Comparison of ENCODE assay signal across 1 cellular context in the genomic region with DNA sequence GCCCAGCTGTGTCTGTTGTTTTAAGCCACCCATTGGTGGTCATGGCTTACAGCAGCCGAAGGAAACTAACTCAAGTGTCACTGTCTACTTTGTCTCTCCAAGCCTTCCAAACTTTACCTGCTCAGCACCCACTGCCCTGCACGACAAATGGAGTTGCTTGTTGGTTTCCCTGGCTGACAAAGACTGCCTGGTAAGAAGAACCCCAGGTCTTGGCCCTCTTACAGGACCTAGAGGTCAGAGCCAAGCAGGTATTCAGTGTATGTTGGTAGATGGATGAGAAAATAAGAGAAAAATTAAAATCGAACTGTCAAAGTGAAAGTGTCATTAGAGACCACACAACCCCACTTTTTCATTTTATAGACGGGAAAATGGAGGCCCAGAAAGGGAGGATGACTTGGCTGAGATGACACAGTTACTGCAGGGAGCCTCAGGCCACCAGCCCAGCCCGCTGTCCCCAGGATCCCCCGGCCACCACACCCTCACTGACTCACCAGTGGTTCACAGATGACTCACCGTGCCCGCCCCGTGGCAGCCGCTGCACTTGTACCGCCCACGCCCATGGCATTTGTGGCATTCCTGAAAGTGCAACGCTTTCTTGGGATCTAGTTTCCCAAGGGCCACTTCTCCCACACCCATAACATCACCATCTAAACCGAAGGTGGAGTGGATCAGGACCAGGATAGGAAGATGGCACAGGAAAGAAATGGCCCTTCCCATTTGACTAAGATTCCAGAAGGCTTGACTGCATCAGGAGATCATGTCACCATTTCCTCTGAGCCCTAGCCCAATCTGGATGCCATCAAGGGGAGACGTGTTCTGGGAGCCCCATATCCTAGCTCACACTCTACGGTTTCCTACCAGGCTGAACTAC.
TF ChIP-seq lines count a peak whose summit lies in the region.

No MANE protein-coding gene starts in this region.

TF ChIP-seq in K562, 482 proteins besides CTCF, POLR2A, EP300 and RAD21 (continued from another document and continues in another):
- TF ChIP-seq, protein P1, sequence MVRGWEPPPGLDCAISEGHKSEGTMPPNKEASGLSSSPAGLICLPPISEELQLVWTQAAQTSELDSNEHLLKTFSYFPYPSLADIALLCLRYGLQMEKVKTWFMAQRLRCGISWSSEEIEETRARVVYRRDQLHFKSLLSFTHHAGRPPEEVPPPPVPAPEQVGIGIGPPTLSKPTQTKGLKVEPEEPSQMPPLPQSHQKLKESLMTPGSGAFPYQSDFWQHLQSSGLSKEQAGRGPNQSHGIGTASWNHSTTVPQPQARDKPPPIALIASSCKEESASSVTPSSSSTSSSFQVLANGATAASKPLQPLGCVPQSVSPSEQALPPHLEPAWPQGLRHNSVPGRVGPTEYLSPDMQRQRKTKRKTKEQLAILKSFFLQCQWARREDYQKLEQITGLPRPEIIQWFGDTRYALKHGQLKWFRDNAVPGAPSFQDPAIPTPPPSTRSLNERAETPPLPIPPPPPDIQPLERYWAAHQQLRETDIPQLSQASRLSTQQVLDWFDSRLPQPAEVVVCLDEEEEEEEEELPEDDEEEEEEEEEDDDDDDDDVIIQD (CRISPR knock-in tag; IDR thresholded peaks at IDR 0.05), result no peak
- TF ChIP-seq EHMT2 (IDR thresholded peaks at IDR 0.05), result peak; percentile 60; the same call in 1 of the 2 replicates
- 0 out of 2 replicates have a peak, but pooled peaks have one; percentile 23 for TF ChIP-seq BRD4 (IDR thresholded peaks at IDR 0.05)
- no peak; the same call in 1 of the 2 replicates for TF ChIP-seq DMBX1 (CRISPR knock-in tag; IDR thresholded peaks at IDR 0.05; ENCODE audit: borderline replicate concordance)
- TF ChIP-seq SAFB2 (IDR thresholded peaks at IDR 0.05; ENCODE audit: borderline replicate concordance, low read depth, low read length, severe bottlenecking), result no peak
- TF ChIP-seq, protein P2, sequence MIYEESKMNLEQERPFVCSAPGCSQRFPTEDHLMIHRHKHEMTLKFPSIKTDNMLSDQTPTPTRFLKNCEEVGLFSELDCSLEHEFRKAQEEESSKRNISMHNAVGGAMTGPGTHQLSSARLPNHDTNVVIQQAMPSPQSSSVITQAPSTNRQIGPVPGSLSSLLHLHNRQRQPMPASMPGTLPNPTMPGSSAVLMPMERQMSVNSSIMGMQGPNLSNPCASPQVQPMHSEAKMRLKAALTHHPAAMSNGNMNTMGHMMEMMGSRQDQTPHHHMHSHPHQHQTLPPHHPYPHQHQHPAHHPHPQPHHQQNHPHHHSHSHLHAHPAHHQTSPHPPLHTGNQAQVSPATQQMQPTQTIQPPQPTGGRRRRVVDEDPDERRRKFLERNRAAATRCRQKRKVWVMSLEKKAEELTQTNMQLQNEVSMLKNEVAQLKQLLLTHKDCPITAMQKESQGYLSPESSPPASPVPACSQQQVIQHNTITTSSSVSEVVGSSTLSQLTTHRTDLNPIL (CRISPR knock-in tag; IDR thresholded peaks at IDR 0.05), result no peak
- TF ChIP-seq, protein P3, sequence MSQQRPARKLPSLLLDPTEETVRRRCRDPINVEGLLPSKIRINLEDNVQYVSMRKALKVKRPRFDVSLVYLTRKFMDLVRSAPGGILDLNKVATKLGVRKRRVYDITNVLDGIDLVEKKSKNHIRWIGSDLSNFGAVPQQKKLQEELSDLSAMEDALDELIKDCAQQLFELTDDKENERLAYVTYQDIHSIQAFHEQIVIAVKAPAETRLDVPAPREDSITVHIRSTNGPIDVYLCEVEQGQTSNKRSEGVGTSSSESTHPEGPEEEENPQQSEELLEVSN (IDR thresholded peaks at IDR 0.05; ENCODE audit: borderline replicate concordance in 1 of 2, extremely low read depth in 1 of 2, insufficient read depth in 1 of 2, insufficient read length in 1 of 2, low read depth in 1 of 2, low read length in 1 of 2, poor library complexity in 1 of 2, severe bottlenecking in 1 of 2), result no peak
- TF ChIP-seq, protein P4, sequence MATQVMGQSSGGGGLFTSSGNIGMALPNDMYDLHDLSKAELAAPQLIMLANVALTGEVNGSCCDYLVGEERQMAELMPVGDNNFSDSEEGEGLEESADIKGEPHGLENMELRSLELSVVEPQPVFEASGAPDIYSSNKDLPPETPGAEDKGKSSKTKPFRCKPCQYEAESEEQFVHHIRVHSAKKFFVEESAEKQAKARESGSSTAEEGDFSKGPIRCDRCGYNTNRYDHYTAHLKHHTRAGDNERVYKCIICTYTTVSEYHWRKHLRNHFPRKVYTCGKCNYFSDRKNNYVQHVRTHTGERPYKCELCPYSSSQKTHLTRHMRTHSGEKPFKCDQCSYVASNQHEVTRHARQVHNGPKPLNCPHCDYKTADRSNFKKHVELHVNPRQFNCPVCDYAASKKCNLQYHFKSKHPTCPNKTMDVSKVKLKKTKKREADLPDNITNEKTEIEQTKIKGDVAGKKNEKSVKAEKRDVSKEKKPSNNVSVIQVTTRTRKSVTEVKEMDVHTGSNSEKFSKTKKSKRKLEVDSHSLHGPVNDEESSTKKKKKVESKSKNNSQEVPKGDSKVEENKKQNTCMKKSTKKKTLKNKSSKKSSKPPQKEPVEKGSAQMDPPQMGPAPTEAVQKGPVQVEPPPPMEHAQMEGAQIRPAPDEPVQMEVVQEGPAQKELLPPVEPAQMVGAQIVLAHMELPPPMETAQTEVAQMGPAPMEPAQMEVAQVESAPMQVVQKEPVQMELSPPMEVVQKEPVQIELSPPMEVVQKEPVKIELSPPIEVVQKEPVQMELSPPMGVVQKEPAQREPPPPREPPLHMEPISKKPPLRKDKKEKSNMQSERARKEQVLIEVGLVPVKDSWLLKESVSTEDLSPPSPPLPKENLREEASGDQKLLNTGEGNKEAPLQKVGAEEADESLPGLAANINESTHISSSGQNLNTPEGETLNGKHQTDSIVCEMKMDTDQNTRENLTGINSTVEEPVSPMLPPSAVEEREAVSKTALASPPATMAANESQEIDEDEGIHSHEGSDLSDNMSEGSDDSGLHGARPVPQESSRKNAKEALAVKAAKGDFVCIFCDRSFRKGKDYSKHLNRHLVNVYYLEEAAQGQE (CRISPR knock-in tag; IDR thresholded peaks at IDR 0.05; ENCODE audit: low read depth), result no peak
- TF ChIP-seq ARNT (IDR thresholded peaks at IDR 0.05), result 0 out of 4 replicates have a peak, but pooled peaks of 1 of the 2 experiments have one; percentile 19
- no peak for TF ChIP-seq MXI1 (IDR thresholded peaks at IDR 0.05; ENCODE audit: low read depth, low read length)
- TF ChIP-seq, protein P5, sequence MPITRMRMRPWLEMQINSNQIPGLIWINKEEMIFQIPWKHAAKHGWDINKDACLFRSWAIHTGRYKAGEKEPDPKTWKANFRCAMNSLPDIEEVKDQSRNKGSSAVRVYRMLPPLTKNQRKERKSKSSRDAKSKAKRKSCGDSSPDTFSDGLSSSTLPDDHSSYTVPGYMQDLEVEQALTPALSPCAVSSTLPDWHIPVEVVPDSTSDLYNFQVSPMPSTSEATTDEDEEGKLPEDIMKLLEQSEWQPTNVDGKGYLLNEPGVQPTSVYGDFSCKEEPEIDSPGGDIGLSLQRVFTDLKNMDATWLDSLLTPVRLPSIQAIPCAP (CRISPR knock-in tag; IDR thresholded peaks at IDR 0.05; ENCODE audit: borderline replicate concordance), result no peak
- TF ChIP-seq, protein P6, sequence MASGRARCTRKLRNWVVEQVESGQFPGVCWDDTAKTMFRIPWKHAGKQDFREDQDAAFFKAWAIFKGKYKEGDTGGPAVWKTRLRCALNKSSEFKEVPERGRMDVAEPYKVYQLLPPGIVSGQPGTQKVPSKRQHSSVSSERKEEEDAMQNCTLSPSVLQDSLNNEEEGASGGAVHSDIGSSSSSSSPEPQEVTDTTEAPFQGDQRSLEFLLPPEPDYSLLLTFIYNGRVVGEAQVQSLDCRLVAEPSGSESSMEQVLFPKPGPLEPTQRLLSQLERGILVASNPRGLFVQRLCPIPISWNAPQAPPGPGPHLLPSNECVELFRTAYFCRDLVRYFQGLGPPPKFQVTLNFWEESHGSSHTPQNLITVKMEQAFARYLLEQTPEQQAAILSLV (tag; IDR thresholded peaks at IDR 0.05), result 0 out of 2 replicates have a peak, but pooled peaks have one; percentile 8
- TF ChIP-seq, protein P7, sequence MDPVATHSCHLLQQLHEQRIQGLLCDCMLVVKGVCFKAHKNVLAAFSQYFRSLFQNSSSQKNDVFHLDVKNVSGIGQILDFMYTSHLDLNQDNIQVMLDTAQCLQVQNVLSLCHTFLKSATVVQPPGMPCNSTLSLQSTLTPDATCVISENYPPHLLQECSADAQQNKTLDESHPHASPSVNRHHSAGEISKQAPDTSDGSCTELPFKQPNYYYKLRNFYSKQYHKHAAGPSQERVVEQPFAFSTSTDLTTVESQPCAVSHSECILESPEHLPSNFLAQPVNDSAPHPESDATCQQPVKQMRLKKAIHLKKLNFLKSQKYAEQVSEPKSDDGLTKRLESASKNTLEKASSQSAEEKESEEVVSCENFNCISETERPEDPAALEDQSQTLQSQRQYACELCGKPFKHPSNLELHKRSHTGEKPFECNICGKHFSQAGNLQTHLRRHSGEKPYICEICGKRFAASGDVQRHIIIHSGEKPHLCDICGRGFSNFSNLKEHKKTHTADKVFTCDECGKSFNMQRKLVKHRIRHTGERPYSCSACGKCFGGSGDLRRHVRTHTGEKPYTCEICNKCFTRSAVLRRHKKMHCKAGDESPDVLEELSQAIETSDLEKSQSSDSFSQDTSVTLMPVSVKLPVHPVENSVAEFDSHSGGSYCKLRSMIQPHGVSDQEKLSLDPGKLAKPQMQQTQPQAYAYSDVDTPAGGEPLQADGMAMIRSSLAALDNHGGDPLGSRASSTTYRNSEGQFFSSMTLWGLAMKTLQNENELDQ (CRISPR knock-in tag; IDR thresholded peaks at IDR 0.05; ENCODE audit: borderline replicate concordance), result no peak
- peak; percentile 93 for TF ChIP-seq ARID1B (IDR thresholded peaks at IDR 0.05)
- TF ChIP-seq KAT2B (IDR thresholded peaks at IDR 0.05; ENCODE audit: low read depth, low read length), result no peak
- no peak for TF ChIP-seq ETS2 (tag; IDR thresholded peaks at IDR 0.05; ENCODE audit: borderline replicate concordance, poor library complexity, severe bottlenecking)
- TF ChIP-seq YY1 (IDR thresholded peaks at IDR 0.05; ENCODE audit: borderline replicate concordance in 1 of 3, control insufficient read depth in 1 of 3, extremely low read depth in 1 of 3, insufficient read depth in 3 of 3, insufficient read length in 1 of 3, insufficient replicate concordance in 2 of 3, low read depth in 1 of 3, low read length in 2 of 3), result peak in 1 of 3 experiments; percentile 62
- TF ChIP-seq MAFG (tag; conservative IDR thresholded peaks at IDR 0.05), result peak; percentile 49; the same call in 1 of the 2 replicates
- TF ChIP-seq PYGO2 (tag; IDR thresholded peaks at IDR 0.05), result 0 out of 2 replicates have a peak, but pooled peaks have one; percentile 10
- TF ChIP-seq ZNF217 (CRISPR knock-in tag; IDR thresholded peaks at IDR 0.05), result no peak
- TF ChIP-seq MYNN (IDR thresholded peaks at IDR 0.05), result peak; percentile 97
- TF ChIP-seq MYNN (CRISPR knock-in tag; IDR thresholded peaks at IDR 0.05), result no peak
- no peak for TF ChIP-seq RFX7 (CRISPR knock-in tag; IDR thresholded peaks at IDR 0.05)
- TF ChIP-seq KDM5B (IDR thresholded peaks at IDR 0.05; ENCODE audit: insufficient replicate concordance, low read depth, low read length), result no peak
- no peak for TF ChIP-seq YBX1 (IDR thresholded peaks at IDR 0.05)
- TF ChIP-seq DIDO1 (tag; IDR thresholded peaks at IDR 0.05; ENCODE audit: low read depth), result peak; percentile 30; the same call in 1 of the 2 replicates
- TF ChIP-seq SRSF7 (optimal IDR thresholded peaks at IDR 0.05; ENCODE audit: low read depth, low read length), result no peak
- no peak for TF ChIP-seq KDM2B (CRISPR knock-in tag; IDR thresholded peaks at IDR 0.05)
- TF ChIP-seq MTF1 (CRISPR knock-in tag; IDR thresholded peaks at IDR 0.05; ENCODE audit: borderline replicate concordance), result no peak
- TF ChIP-seq, protein P8, sequence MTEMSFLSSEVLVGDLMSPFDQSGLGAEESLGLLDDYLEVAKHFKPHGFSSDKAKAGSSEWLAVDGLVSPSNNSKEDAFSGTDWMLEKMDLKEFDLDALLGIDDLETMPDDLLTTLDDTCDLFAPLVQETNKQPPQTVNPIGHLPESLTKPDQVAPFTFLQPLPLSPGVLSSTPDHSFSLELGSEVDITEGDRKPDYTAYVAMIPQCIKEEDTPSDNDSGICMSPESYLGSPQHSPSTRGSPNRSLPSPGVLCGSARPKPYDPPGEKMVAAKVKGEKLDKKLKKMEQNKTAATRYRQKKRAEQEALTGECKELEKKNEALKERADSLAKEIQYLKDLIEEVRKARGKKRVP (CRISPR knock-in tag; IDR thresholded peaks at IDR 0.05), result peak; percentile 51; the same call in 1 of the 2 replicates
- TF ChIP-seq ATF1 (CRISPR knock-in tag; IDR thresholded peaks at IDR 0.05), result no peak
- peak; percentile 67 for TF ChIP-seq ATF1 (tag; IDR thresholded peaks at IDR 0.05)
- TF ChIP-seq, protein P9, sequence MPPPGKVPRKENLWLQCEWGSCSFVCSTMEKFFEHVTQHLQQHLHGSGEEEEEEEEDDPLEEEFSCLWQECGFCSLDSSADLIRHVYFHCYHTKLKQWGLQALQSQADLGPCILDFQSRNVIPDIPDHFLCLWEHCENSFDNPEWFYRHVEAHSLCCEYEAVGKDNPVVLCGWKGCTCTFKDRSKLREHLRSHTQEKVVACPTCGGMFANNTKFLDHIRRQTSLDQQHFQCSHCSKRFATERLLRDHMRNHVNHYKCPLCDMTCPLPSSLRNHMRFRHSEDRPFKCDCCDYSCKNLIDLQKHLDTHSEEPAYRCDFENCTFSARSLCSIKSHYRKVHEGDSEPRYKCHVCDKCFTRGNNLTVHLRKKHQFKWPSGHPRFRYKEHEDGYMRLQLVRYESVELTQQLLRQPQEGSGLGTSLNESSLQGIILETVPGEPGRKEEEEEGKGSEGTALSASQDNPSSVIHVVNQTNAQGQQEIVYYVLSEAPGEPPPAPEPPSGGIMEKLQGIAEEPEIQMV (tag; conservative IDR thresholded peaks at IDR 0.05; ENCODE audit: low read depth), result 0 out of 2 replicates have a peak, but pooled peaks have one; percentile 12
- peak; percentile 53; the same call in 1 of the 2 replicates for TF ChIP-seq ZNF589 (CRISPR knock-in tag; IDR thresholded peaks at IDR 0.05; ENCODE audit: low read depth)
- TF ChIP-seq NR2C1 (IDR thresholded peaks at IDR 0.05), result no peak
- peak; percentile 56; the same call in 1 of the 2 replicates for TF ChIP-seq NR2C1 (tag; IDR thresholded peaks at IDR 0.05)
- TF ChIP-seq CBFA2T2 (conservative IDR thresholded peaks at IDR 0.05), result no peak
- 0 out of 2 replicates have a peak, but pooled peaks have one; percentile 4 for TF ChIP-seq ZNF384 (IDR thresholded peaks at IDR 0.05; ENCODE audit: low read depth, low read length)
